Comparison of ENCODE assay signal across 8 cellular contexts in the genomic region with DNA sequence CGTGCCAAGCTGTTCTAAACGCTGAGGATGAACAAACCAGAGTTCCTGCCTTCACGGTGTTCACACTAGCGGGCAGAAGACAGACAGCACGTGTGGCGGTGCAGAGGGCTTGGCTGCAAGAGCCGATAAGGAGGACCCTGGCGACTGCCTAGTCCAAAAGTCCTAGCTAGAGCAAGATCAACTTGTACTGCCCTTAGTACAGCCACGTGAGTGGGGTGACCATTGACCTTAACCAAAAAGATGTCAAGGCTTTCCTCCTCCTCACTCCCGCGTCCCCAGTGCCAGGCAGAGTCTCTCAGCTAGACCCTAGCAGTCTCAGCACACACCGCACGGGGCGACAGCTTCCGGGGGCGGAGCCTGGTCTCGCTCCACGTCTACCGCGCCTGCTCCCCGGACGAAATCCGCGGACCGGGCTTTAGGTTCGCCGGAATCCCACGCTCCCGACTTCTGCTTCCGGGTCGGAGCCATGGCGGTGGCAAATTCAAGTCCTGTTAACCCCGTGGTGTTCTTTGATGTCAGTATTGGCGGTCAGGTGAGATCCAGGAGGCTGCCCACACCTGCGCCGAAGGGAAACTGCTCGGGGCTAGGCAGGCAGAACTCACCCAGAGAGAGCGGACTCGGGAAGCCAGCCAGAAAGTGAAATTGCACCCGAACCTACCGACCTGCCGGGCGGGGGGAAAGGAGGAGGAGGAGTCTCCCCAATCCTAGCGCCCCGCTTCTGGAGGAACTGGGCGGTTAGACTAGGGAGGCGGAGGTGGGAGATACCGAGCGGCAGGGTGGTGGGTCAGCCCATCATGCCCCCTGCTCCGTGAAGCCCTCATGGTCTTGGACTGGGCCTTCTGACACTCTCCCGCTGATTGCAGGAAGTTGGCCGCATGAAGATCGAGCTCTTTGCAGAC. TPM values are rescaled to one million over a fixed set of nuclear protein-coding genes. Genes with fewer than 3 reads are reported as not detected.
DNase-seq lines count a peak whose midpoint lies in the region; ATAC-seq, FAIRE-seq and TF ChIP-seq lines count a peak whose summit lies in the region.

TSS of gene PPIH (plus strand) at position 443 of the 899 bp plus-strand sequence. CDS start at position 467, 24 bp downstream.

- no peaks in the 10 kb centered on the region; the same call in 1 of the 2 replicates for H3K4me1 ChIP-seq in ES-I3 (ENCODE audit: insufficient read depth, low read length)

- no peaks in the 10 kb centered on the region for H3K9me3 ChIP-seq in ES-I3 (ENCODE audit: control insufficient read depth, insufficient read depth, low read length)

- FAIRE-seq in H54 (lab: Jason Lieb, UNC): peak; percentile 93

- H3K4me3 Mint-ChIP-seq in natural killer cell treated with Interleukin-12 subunit alpha and Interleukin-12 subunit beta and Interleukin-15 and Interleukin-18, amount 100 ng/mL, for 72 hours: peak within 1 kb of the TSS; percentile 92

- H3K9ac ChIP-seq in ES-I3 (ENCODE audit: low read depth, low read length): peak within 1 kb of the TSS; percentile 63

- peak within 1 kb of the TSS; percentile 84 to 90 for H3K27ac Mint-ChIP-seq in natural killer cell treated with Interleukin-12 subunit alpha and Interleukin-12 subunit beta and Interleukin-15 and Interleukin-18, amount 100 ng/mL, for 72 hours

- peaks cover 29 to 39% of the 10 kb centered on the region in 2 donors for H3K4me1 Mint-ChIP-seq in natural killer cell treated with Interleukin-12 subunit alpha and Interleukin-12 subunit beta and Interleukin-15 and Interleukin-18, amount 100 ng/mL, for 72 hours (ENCODE audit: low read depth in 2 of 2)

- H3K4me3 ChIP-seq in fibroblast of pulmonary artery (replicated peaks; ENCODE audit: low read depth, low read length): peak within 1 kb of the TSS; percentile 93

- peaks cover 12% of the 10 kb centered on the region for H3K36me3 Mint-ChIP-seq in natural killer cell treated with Interleukin-12 subunit alpha and Interleukin-12 subunit beta and Interleukin-15 and Interleukin-18, amount 100 ng/mL, for 72 hours

- TF ChIP-seq POLR2A in H54 (IDR thresholded peaks at IDR 0.05; ENCODE audit: low read depth, low read length): peak; percentile 90

- DNase-seq in H54 (ENCODE audit: insufficient read length, low spot score) (peak; percentile 94), M059J (ENCODE audit: low read depth) (peak; percentile 93), SHP77 (lab: John Stamatoyannopoulos, UW) (peak; percentile 89 to 96), fibroblast of pulmonary artery (ENCODE audit: low read depth) (peak; percentile 92)
- DNase-seq in activated effector memory CD4-positive, alpha-beta T cell treated with Interleukin-2 at 50 U/mL for 16 hours: peak; percentile 94
- peak; percentile 96 for DNase-seq in natural killer cell treated with Interleukin-12 subunit alpha and Interleukin-12 subunit beta and Interleukin-15 and Interleukin-18, amount 100 ng/mL, for 72 hours (ENCODE audit: low spot score)
- peak; percentile 97 for DNase-seq in stimulated activated naive CD8-positive, alpha-beta T cell treated with anti-CD3 and anti-CD28 coated beads, Interleukin-15, Interleukin-2, amounts not matched to agents 100 U/mL and 50 U/mL, for 24 hours

- ATAC-seq in natural killer cell treated with Interleukin-12 subunit alpha and Interleukin-12 subunit beta and Interleukin-15 and Interleukin-18, amount 100 ng/mL, for 72 hours: peak; percentile 98 to 99
- ATAC-seq in stimulated activated naive CD8-positive, alpha-beta T cell treated with anti-CD3 and anti-CD28 coated beads, Interleukin-15, Interleukin-2, amounts not matched to agents 100 U/mL and 50 U/mL, for 24 hours: peak; percentile 99

- H3K27me3 Mint-ChIP-seq in natural killer cell treated with Interleukin-12 subunit alpha and Interleukin-12 subunit beta and Interleukin-15 and Interleukin-18, amount 100 ng/mL, for 72 hours: no peaks in the 10 kb centered on the region

- no peaks in the 10 kb centered on the region for H3K9me3 Mint-ChIP-seq in natural killer cell treated with Interleukin-12 subunit alpha and Interleukin-12 subunit beta and Interleukin-15 and Interleukin-18, amount 100 ng/mL, for 72 hours

- H3K36me3 ChIP-seq in ES-I3 (ENCODE audit: insufficient read depth, low read length): peaks cover 12% of the 10 kb centered on the region

- peak; percentile 26 for TF ChIP-seq CTCF in fibroblast of pulmonary artery (IDR thresholded peaks at IDR 0.05; ENCODE audit: low read length, missing control alignments)

RNA-seq across cellular contexts. Expression of gene PPIH, which starts in this region (rescaled TPM):
- 88.9 and 99.8 TPM in 2 replicates for total RNA-seq in M059J (2014; rRNA removed; shearing (Covaris generic))
- total RNA-seq in natural killer cell treated with Interleukin-12 subunit alpha and Interleukin-12 subunit beta and Interleukin-15 and Interleukin-18, amount 100 ng/mL, for 72 hours: 100 to 1,000 TPM in 1 of 2 donors, 10 to 100 TPM in 1; 65.4 to 102 TPM

Comparison
In these comparisons a context has a peak if more than half of its experiments do, and no peak if none do; other contexts are left out.
1. Peak in every context shown above with its lines: DNase-seq, ATAC-seq and H3K4me3 ChIP-seq.